Comparison of ENCODE assay signal across 9 cellular contexts in the genomic region with DNA sequence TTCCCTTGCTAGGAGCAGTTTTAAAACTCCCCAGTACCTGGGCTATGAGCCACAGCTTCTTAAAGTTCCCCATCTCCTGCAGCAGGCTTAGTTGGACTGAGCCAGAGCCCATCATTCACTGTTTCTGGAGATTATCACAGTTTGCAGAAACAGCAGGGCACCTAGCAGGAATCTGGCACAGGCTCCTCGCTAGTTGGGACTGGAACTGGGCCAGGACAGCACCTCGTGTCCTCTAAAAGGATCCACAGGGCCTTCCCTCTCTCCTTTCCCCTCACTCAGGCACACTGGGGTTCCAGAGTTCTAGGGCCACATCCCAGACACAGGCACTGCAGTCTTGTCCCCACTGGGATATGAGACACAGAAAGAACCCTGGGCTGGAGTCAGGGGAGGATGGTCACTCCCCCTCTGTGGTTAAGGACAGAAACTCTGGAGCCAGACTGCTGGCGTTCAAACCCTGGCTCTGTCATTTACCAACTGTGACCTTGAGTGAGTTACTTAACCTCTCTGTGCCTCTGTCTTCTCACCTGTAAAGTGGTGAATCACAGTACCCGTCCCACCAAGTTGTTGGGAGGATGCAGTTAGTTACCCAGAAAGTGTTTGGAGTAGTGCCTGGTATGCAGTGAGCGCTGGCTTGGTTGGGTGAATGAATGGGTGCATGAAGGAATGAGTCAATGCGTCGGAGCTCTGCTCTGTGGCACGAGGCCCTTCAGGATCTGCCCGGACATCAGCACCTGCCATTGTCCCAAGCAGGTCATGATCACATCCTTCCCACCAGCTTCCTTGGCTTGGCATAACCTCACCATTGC. TPM values are rescaled to one million over a fixed set of nuclear protein-coding genes. Genes with fewer than 3 reads are reported as not detected.
DNase-seq lines count a peak whose midpoint lies in the region; ATAC-seq and TF ChIP-seq lines count a peak whose summit lies in the region.
"Had no signal": no experiment of that assay in that cellular context is flagged by ENCODE, and none has a peak within 500 bp of the region (broad histone marks: within the 10 kb centered on the region; RNA-seq: fewer than 3 reads in every experiment).

No MANE protein-coding gene starts in this region.

- no peak for ATAC-seq in GM21529 (IDR thresholded peaks at IDR 0.05; ENCODE audit: unreplicated experiment)
- no peak for ATAC-seq in HG02970 (IDR thresholded peaks at IDR 0.05; ENCODE audit: low FRiP score, unreplicated experiment)

- H3F3A ChIP-seq in neural progenitor cell (ENCODE audit: low read depth), result peaks cover 31% of the 10 kb centered on the region

- no peaks in the 10 kb centered on the region for H3K9me3 ChIP-seq in neural progenitor cell (ENCODE audit: low read depth)

- H3K4me1 ChIP-seq in neural progenitor cell, result peaks cover 35% of the 10 kb centered on the region

- H3K36me3 ChIP-seq in neural progenitor cell, result no peaks in the 10 kb centered on the region

- DNase-seq in DMS 273 treated with DMSO at 0.1 percent for 48 hours (lab: John Stamatoyannopoulos, UW) (peak; percentile 75), NCI-H2081 (lab: John Stamatoyannopoulos, UW) (peak; percentile 60 to 80), cerebellum (ENCODE audit: low spot score) (peak; percentile 26), neural progenitor cell (ENCODE audit: low spot score) (peak; percentile 52)
- no peak for DNase-seq in activated CD4-positive, alpha-beta T cell treated with anti-CD3 and anti-CD28 coated beads, Interleukin-2, amount 50 U/mL, for 1 hour
- no peak for DNase-seq in activated CD4-positive, CD25-positive, alpha-beta regulatory T cell (lab: John Stamatoyannopoulos, UW)
- DNase-seq: NK-92 treated with Interleukin-12 subunit alpha and Interleukin-12 subunit beta, amount 100 ng/mL, for 24 hours had no signal

- no peak overlapping the region for H3K27ac ChIP-seq in neural progenitor cell

- H2AFZ ChIP-seq in neural progenitor cell (replicated peaks), result no peak overlapping the region

- H3K27me3 Mint-ChIP-seq in neural progenitor cell (ENCODE audit: insufficient read depth, low read depth), result peaks cover 3% of the 10 kb centered on the region

- H3K4me3 ChIP-seq in neural progenitor cell, result no peak overlapping the region

- no peaks in the 10 kb centered on the region for H3K79me2 ChIP-seq in neural progenitor cell (ENCODE audit: low read depth)

- peaks cover 14% of the 10 kb centered on the region for H4K20me1 ChIP-seq in neural progenitor cell (ENCODE audit: low read depth)

- no peaks in the 10 kb centered on the region for H3K36me3 Mint-ChIP-seq in neural progenitor cell

- H3K9ac ChIP-seq in neural progenitor cell, result no peak overlapping the region

- no peaks in the 10 kb centered on the region for H3K9me3 Mint-ChIP-seq in neural progenitor cell

- H3K4me1 Mint-ChIP-seq in neural progenitor cell, result peaks cover 72% of the 10 kb centered on the region

- H3K4me3 Mint-ChIP-seq in neural progenitor cell, result peak overlapping the region; percentile 52

- H3K4me2 ChIP-seq in neural progenitor cell, result peak overlapping the region; percentile 14

- TF ChIP-seq CTCF in neural progenitor cell (IDR thresholded peaks at IDR 0.05), result no peak

- no peaks in the 10 kb centered on the region for H3K27me3 ChIP-seq in neural progenitor cell

- H3K27ac Mint-ChIP-seq in neural progenitor cell, result peak overlapping the region; percentile 33

RNA-seq across cellular contexts. Expression of a gene that starts 18.8 kb away (rescaled TPM):
- total RNA-seq in cerebellum, result 12.6 TPM
- total RNA-seq in neural progenitor cell (ENCODE audit: low replicate concordance), result 12.5 and 15.2 TPM in 2 replicates

Comparison
In these comparisons a context has a peak if more than half of its experiments do, and no peak if none do; other contexts are left out.
1. DNase-seq: peak in DMS 273 treated with DMSO at 0.1 percent for 48 hours (single experiment), NCI-H2081 (2 of 2), cerebellum (single experiment) and neural progenitor cell (single experiment); none in activated CD4-positive, alpha-beta T cell treated with anti-CD3 and anti-CD28 coated beads, Interleukin-2, amount 50 U/mL, for 1 hour (single experiment) and activated CD4-positive, CD25-positive, alpha-beta regulatory T cell (0 of 4).